Comparison of ENCODE assay signal across 8 cellular contexts in genomic region chr7:100584046-100584676, GRCh38. TPM values are rescaled to one million over a fixed set of nuclear protein-coding genes. Genes with fewer than 3 reads are reported as not detected.
DNase-seq lines count a peak whose midpoint lies in the region; ATAC-seq and TF ChIP-seq lines count a peak whose summit lies in the region.

No MANE protein-coding gene starts in this region.

- TF ChIP-seq CTCF in OCI-LY7 (conservative IDR thresholded peaks at IDR 0.05; ENCODE audit: low read length) (no peak), neutrophil (IDR thresholded peaks at IDR 0.05) (no peak)

- peaks cover 37% of the 10 kb centered on the region for H3K36me3 ChIP-seq in OCI-LY7 (ENCODE audit: insufficient read depth, low read length)
- H3K36me3 ChIP-seq in endocrine pancreas (ENCODE audit: control insufficient read depth, insufficient read depth, low read length): peaks cover 8% of the 10 kb centered on the region
- H3K36me3 ChIP-seq in neutrophil: peaks cover 35% of the 10 kb centered on the region

- ATAC-seq in GM21447 (IDR thresholded peaks at IDR 0.05; ENCODE audit: unreplicated experiment): no peak
- ATAC-seq in HG03196 (IDR thresholded peaks at IDR 0.05; ENCODE audit: unreplicated experiment): no peak

- POLR2A ChIA-PET in OCI-LY7 (lab: Charles Lee): interaction anchor here (0.6 to 3.1 kb wide), 9 partner anchors 11 to 156 kb away, joined by 3 to 12 read pairs (median 5); partner anchors contain the start of genes MOSPD3 and ZCWPW1

- H3K27ac ChIP-seq in OCI-LY7 (ENCODE audit: low read depth, low read length, poor library complexity, severe bottlenecking) (peak overlapping the region; percentile 92), neutrophil (peak overlapping the region; percentile 95)

- H3K4me2 ChIP-seq in OCI-LY7 (ENCODE audit: low read length): peak overlapping the region; percentile 98

- H3K4me3 ChIP-seq in GM08714 (ENCODE audit: low read length): peak overlapping the region; percentile 84; the same call in 1 of the 2 replicates
- H3K4me3 ChIP-seq in OCI-LY7 (ENCODE audit: low read depth, low read length, poor library complexity, severe bottlenecking): peak overlapping the region; percentile 91
- peak overlapping the region; percentile 72 for H3K4me3 ChIP-seq in endocrine pancreas (ENCODE audit: control insufficient read depth, insufficient read depth, low read length)
- peak overlapping the region; percentile 85 to 87 for H3K4me3 ChIP-seq in neutrophil (ENCODE audit: low read depth in 1 of 2, low read length in 1 of 2)

- CTCF ChIA-PET in OCI-LY7 (lab: Charles Lee; ENCODE audit: unreplicated experiment): interaction anchor here (1.1 to 1.6 kb wide), 2 partner anchors 24 to 134 kb away, joined by 3 to 12 read pairs; no protein-coding TSS in a partner anchor

- no peak overlapping the region; the same call in 1 of the 2 replicates for H2AFZ ChIP-seq in OCI-LY7 (ENCODE audit: low read length)

- H3K4me1 ChIP-seq in OCI-LY7 (ENCODE audit: insufficient read depth, low read length, poor library complexity, severe bottlenecking) (peaks cover 29% of the 10 kb centered on the region), endocrine pancreas (ENCODE audit: control insufficient read depth, insufficient read depth, low read length) (no peaks in the 10 kb centered on the region), neutrophil (ENCODE audit: control insufficient read depth in 1 of 2, insufficient read depth in 1 of 2, low read depth in 1 of 2, low read length in 1 of 2) (peaks cover 30 to 50% of the 10 kb centered on the region in 2 experiments)

- H3K79me2 ChIP-seq in OCI-LY7 (ENCODE audit: insufficient read depth, low read depth, low read length): peaks cover 18% of the 10 kb centered on the region; the same call in 1 of the 2 replicates

- H3K27me3 ChIP-seq in endocrine pancreas (ENCODE audit: control insufficient read depth, insufficient read depth, low read length) (no peaks in the 10 kb centered on the region), neutrophil (peaks cover 2% of the 10 kb centered on the region)

- BruUV-seq in OCI-LY7 (replicated peaks; lab: Mats Ljungman, UMichigan): no TSS peak

- H3K9me3 ChIP-seq in OCI-LY7 (ENCODE audit: low read length) (no peaks in the 10 kb centered on the region), endocrine pancreas (ENCODE audit: control insufficient read depth, low read length) (no peaks in the 10 kb centered on the region), neutrophil (no peaks in the 10 kb centered on the region)

- peak overlapping the region; percentile 71 for H3K9ac ChIP-seq in endocrine pancreas (ENCODE audit: control insufficient read depth, insufficient read depth, low read length)

- intact Hi-C loops in OCI-LY7 (cut with micrococcal nuclease; ENCODE audit: unreplicated experiment): no loop called here

- H4K20me1 ChIP-seq in OCI-LY7 (ENCODE audit: insufficient read depth, low read length): no peaks in the 10 kb centered on the region

- DNase-seq in OCI-LY7 (ENCODE audit: low spot score) (no peak), NCI-H1105 (lab: John Stamatoyannopoulos, UW) (no peak)
- no peak for DNase-seq in activated CD8-positive, alpha-beta memory T cell treated with anti-CD3 and anti-CD28 coated beads, Interleukin-2, amount 50 U/mL, for 4 hours

- no peaks in the 10 kb centered on the region for H3K9me2 ChIP-seq in OCI-LY7 (ENCODE audit: insufficient read depth, low read length)

RNA-seq across cellular contexts. Expression of gene LRCH4, which starts 1.8 kb away (rescaled TPM):
- total RNA-seq in OCI-LY7 (2014; rRNA removed; shearing (Covaris generic)): 30.3 and 39.2 TPM in 2 replicates
- total RNA-seq in OCI-LY7 (2022): 72.0 and 75.5 TPM in 2 replicates

RNA-seq across cellular contexts. Expression of gene FBXO24, which starts 2.0 kb away (rescaled TPM):
- total RNA-seq in OCI-LY7 (2014; rRNA removed; shearing (Covaris generic)): 0.16 TPM in 1 of 2 replicates, not detected in the other
- total RNA-seq in OCI-LY7 (2022): 1.2 and 1.7 TPM in 2 replicates

RNA-seq across cellular contexts. Expression of gene SAP25, which starts 10.5 kb away (rescaled TPM):
- 1.2 and 1.5 TPM in 2 replicates for total RNA-seq in OCI-LY7 (2014; rRNA removed; shearing (Covaris generic))
- total RNA-seq in OCI-LY7 (2022): 12.7 and 14.0 TPM in 2 replicates

RNA-seq across cellular contexts. Expression of gene PCOLCE, which starts 18.0 kb away (rescaled TPM):
- total RNA-seq in OCI-LY7 (2014; rRNA removed; shearing (Covaris generic)): 8.8 and 27.6 TPM in 2 replicates
- total RNA-seq in OCI-LY7 (2022): 32.3 and 38.3 TPM in 2 replicates

RNA-seq across cellular contexts. Expression of gene MOSPD3, which starts 28.2 kb away (rescaled TPM):
- 7.1 and 12.0 TPM in 2 replicates for total RNA-seq in OCI-LY7 (2014; rRNA removed; shearing (Covaris generic))
- total RNA-seq in OCI-LY7 (2022): 10.4 and 15.1 TPM in 2 replicates
